33 cellular contexts compared by ENCODE assay signal in genomic region chr12:116890330-116890729, GRCh38. TPM values are rescaled to one million over a fixed set of nuclear protein-coding genes. Genes with fewer than 3 reads are reported as not detected.
"Had no signal": no experiment of that assay in that cellular context is flagged by ENCODE, and none has a peak within 500 bp of the region (broad histone marks: within the 10 kb centered on the region; RNA-seq: fewer than 3 reads in every experiment).

No MANE protein-coding gene starts in this region.

- ATAC-seq: effector memory CD8-positive, alpha-beta T cell; esophagus mucosa; gastrocnemius medialis; heart right ventricle; left cardiac atrium; left lung; left ventricle myocardium superior; lower lobe of right lung; mucosa of descending colon had no signal

- DNase-seq: colonic mucosa; cortex of kidney; effector CD8-positive, alpha-beta T cell; effector memory CD8-positive, alpha-beta T cell; endodermal cell; erythroblast; esophagus squamous epithelium; foreskin fibroblast; foreskin melanocyte; gastrocnemius medialis; glutamatergic neuron; head of caudate nucleus; heart right ventricle; hippocampal formation; left cardiac atrium; left lung; left ventricle myocardium superior; lower lobe of right lung; mesenchymal stem cell; mucosa of descending colon; naive B cell had no signal

- H3K4me3 ChIP-seq: colonic mucosa, esophagus squamous epithelium, gastrocnemius medialis, heart right ventricle, left lung, lower lobe of right lung, mucosa of descending colon had no signal

- H3K9me3 Mint-ChIP-seq: dendritic cell treated with granulocyte-macrophage colony-stimulating factor and Interleukin-4, amounts not matched to agents 40 ng/mL and 50 ng/mL, for 4 days had no signal

- H3K36me3 ChIP-seq: colonic mucosa, esophagus squamous epithelium, gastrocnemius medialis, heart right ventricle, left lung, lower lobe of right lung had no signal

- H3K27ac ChIP-seq: colonic mucosa, epithelial cell of prostate, esophagus squamous epithelium, gastrocnemius medialis, heart right ventricle, left lung, lower lobe of right lung had no signal

- H3K27me3 ChIP-seq: colonic mucosa, heart right ventricle had no signal

- H3K27ac Mint-ChIP-seq: dendritic cell treated with granulocyte-macrophage colony-stimulating factor and Interleukin-4, amounts not matched to agents 40 ng/mL and 50 ng/mL, for 4 days; effector memory CD8-positive, alpha-beta T cell; endodermal cell; mesothelial cell of epicardium; naive B cell had no signal

- FAIRE-seq: endometrium, islet of Langerhans, keratinocyte had no signal

- H3K4me1 Mint-ChIP-seq: endodermal cell, mesothelial cell of epicardium had no signal

- H3K4me1 ChIP-seq: colonic mucosa, esophagus squamous epithelium, gastrocnemius medialis, lower lobe of right lung had no signal

- H3K36me3 Mint-ChIP-seq: mesothelial cell of epicardium, naive B cell had no signal

- H3K4me3 Mint-ChIP-seq: dendritic cell treated with granulocyte-macrophage colony-stimulating factor and Interleukin-4, amounts not matched to agents 40 ng/mL and 50 ng/mL, for 4 days; effector memory CD8-positive, alpha-beta T cell; endodermal cell; mesothelial cell of epicardium; naive B cell had no signal

- H3K9me3 ChIP-seq: colonic mucosa, gastrocnemius medialis, left lung, lower lobe of right lung, mucosa of descending colon had no signal

RNA-seq across cellular contexts. Expression of gene HRK, which starts 9.1 kb away (rescaled TPM):
- total RNA-seq: dermis microvascular lymphatic vessel endothelial cell, gastrocnemius medialis, glomerular endothelial cell, lung microvascular endothelial cell, mesenteric fat pad, myocyte had no signal
